Comparison of ENCODE assay signal across 32 cellular contexts in the genomic region with DNA sequence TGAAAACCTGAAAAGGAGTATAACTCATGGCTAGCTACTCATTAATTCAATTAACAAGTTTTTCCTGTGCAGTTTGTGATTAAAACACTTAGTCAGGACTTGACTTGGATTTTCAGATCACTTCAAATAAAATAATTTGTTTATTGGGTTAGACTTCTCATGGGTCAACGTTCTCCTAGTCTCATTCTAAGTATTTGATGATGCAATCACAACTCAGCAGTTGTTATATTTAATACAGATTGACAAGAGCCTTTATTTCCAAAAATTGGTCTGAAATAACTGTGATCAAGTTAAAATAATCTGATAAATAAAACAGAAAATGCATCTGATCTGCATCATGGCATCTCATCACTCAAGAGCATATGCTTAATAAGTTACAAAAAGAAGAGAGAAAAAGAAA.
"Had no signal": no experiment of that assay in that cellular context is flagged by ENCODE, and none has a peak within 500 bp of the region (broad histone marks: within the 10 kb centered on the region; RNA-seq: fewer than 3 reads in every experiment).

No MANE protein-coding gene starts in this region.

- H3K9me3 ChIP-seq: adrenal gland, ascending aorta, body of pancreas, breast epithelium had no signal

- H3K36me3 ChIP-seq: adrenal gland, ascending aorta, brain microvascular endothelial cell, breast epithelium, cardiac muscle cell had no signal

- FAIRE-seq: astrocyte, bronchial epithelial cell had no signal

- H3K4me3 ChIP-seq: adrenal gland, ascending aorta, body of pancreas, breast epithelium, cardiac muscle cell had no signal

- H3K4me1 ChIP-seq: adrenal gland, ascending aorta, body of pancreas, breast epithelium had no signal

- ATAC-seq: activated naive CD4-positive, alpha-beta T cell treated with anti-CD3 and anti-CD28 coated beads, Interleukin-2, amount 50 U/mL, for 72 hours; activated naive CD8-positive, alpha-beta T cell treated with anti-CD3 and anti-CD28 coated beads, Interleukin-2, amount 50 U/mL, for 24 hours; activated T-cell treated with anti-CD3 and anti-CD28 coated beads, Interleukin-2, amount 50 U/mL, for 4 hours; activated T-cell treated with anti-CD3 and anti-CD28 coated beads, Interleukin-2, amount 50 U/mL, for 72 hours; activated T-helper 17 cell treated with anti-CD3 and anti-CD28 coated beads, Interleukin-2, amount 50 U/mL, for 72 hours; body of pancreas had no signal

- H3K27me3 ChIP-seq: adrenal gland, ascending aorta, body of pancreas, brain microvascular endothelial cell, breast epithelium, cardiac muscle cell had no signal

- DNase-seq: activated effector memory CD4-positive, alpha-beta T cell treated with anti-CD3 and anti-CD28 coated beads, Interleukin-2, amount 50 U/mL, for 16 hours; activated effector memory CD4-positive, alpha-beta T cell treated with Interleukin-2 at 50 U/mL for 16 hours; activated gamma-delta T cell; activated gamma-delta T cell treated with Interleukin-2 at 50 U/mL for 16 hours; activated naive CD4-positive, alpha-beta T cell; activated naive CD4-positive, alpha-beta T cell treated with anti-CD3 and anti-CD28 coated beads for 36 hours; activated naive CD4-positive, alpha-beta T cell treated with anti-CD3 and anti-CD28 coated beads, Interleukin-2, amount 10 ng/mL, durations not matched to agents 7 days and 5 days; activated naive CD4-positive, alpha-beta T cell treated with anti-CD3 and anti-CD28 coated beads, Interleukin-2, amount 50 U/mL, for 16 hours; activated naive CD4-positive, alpha-beta T cell treated with Interleukin-2 at 50 U/mL for 16 hours; activated naive CD8-positive, alpha-beta T cell treated with anti-CD3 and anti-CD28 coated beads for 36 hours; activated naive CD8-positive, alpha-beta T cell treated with anti-CD3 and anti-CD28 coated beads, Interleukin-2, amount 10 ng/mL, durations not matched to agents 7 days and 5 days; activated naive CD8-positive, alpha-beta T cell treated with anti-CD3 and anti-CD28 coated beads, Interleukin-2, amount 50 U/mL, for 24 hours; activated T-cell treated with anti-CD3 and anti-CD28 coated beads, Interleukin-2, amount 50 U/mL, for 4 hours; activated T-cell treated with anti-CD3 and anti-CD28 coated beads, Interleukin-2, amount 50 U/mL, for 48 hours; activated T-cell treated with anti-CD3 and anti-CD28 coated beads, Interleukin-2, amount 50 U/mL, for 72 hours; adrenal gland; amniotic stem cell; amygdala; anterior cingulate cortex; aorta; body of pancreas; brain microvascular endothelial cell; caudate nucleus; central memory CD4-positive, alpha-beta T cell; cerebellar nuclear complex had no signal

- H3K27ac ChIP-seq: adrenal gland, ascending aorta, body of pancreas, brain microvascular endothelial cell, breast epithelium, cardiac muscle cell had no signal
